ENCODE assay signal across 8 cellular contexts in genomic region chr5:40796487-40796889, GRCh38. TPM values are rescaled to one million over a fixed set of nuclear protein-coding genes. Genes with fewer than 3 reads are reported as not detected.
DNase-seq lines count a peak whose midpoint lies in the region; ATAC-seq and TF ChIP-seq lines count a peak whose summit lies in the region.

No MANE protein-coding gene starts in this region.

- H3K27ac ChIP-seq in gastrocnemius medialis: peak overlapping the region; percentile 89 to 99 (median 98)

- in situ Hi-C loops in gastrocnemius medialis (cut with MboI; ENCODE audit: low sequenced_read_pairs in 4 of 4): no loop called here

- H3K9me3 ChIP-seq in gastrocnemius medialis: no peaks in the 10 kb centered on the region

- intact Hi-C loops in gastrocnemius medialis (cut with DNase I; ENCODE audit: low total_unique reads): no loop called here

- DNase-seq in GM12864 (ENCODE audit: low read depth) (no peak), RPMI8226 (peak; percentile 14), fibroblast of peridontal ligament (ENCODE audit: extremely low read depth) (peak; percentile 92), gastrocnemius medialis (no peak), NCI-H2029 (lab: John Stamatoyannopoulos, UW) (no peak), D341Med (ENCODE audit: low spot score) (no peak)

- H3K27me3 ChIP-seq in gastrocnemius medialis: no peaks in the 10 kb centered on the region

- H3K4me3 ChIP-seq in GM12864 (ENCODE audit: low read depth, low read length) (peak overlapping the region; percentile 71; the same call in 1 of the 2 replicates), gastrocnemius medialis (peak overlapping the region; percentile 91 to 100 (median 99))

- ATAC-seq in gastrocnemius medialis: peak; percentile 40 to 64
- ATAC-seq in GM21576 (IDR thresholded peaks at IDR 0.05; ENCODE audit: unreplicated experiment): no peak
- no peak for ATAC-seq in GM19328 (IDR thresholded peaks at IDR 0.05; ENCODE audit: unreplicated experiment)

- no peaks in the 10 kb centered on the region for H3K36me3 ChIP-seq in gastrocnemius medialis

- TF ChIP-seq CTCF in GM12864 (IDR thresholded peaks at IDR 0.05; ENCODE audit: low read depth, low read length, missing control alignments) (no peak), gastrocnemius medialis (IDR thresholded peaks at IDR 0.05 in 4 of 5, conservative IDR thresholded peaks at IDR 0.05 in 1 of 5) (no peak)

- H3K4me1 ChIP-seq in gastrocnemius medialis: peaks cover 28 to 32% of the 10 kb centered on the region in 2 donors

- no peak for TF ChIP-seq POLR2A in gastrocnemius medialis (IDR thresholded peaks at IDR 0.05)

RNA-seq across cellular contexts. Expression of gene PRKAA1, which starts 1.7 kb away (rescaled TPM):
- total RNA-seq in gastrocnemius medialis: 10 to 100 TPM; 26.8 to 51.9 (median 36.9) TPM

RNA-seq across cellular contexts. Expression of gene RPL37, which starts 38.5 kb away (rescaled TPM):
- total RNA-seq in gastrocnemius medialis: 100 to 1,000 TPM in 2 of 4 donors, 10 to 100 TPM in 2; 42.4 to 155 (median 92.9) TPM

RNA-seq across cellular contexts. Expression of gene TTC33, which starts 40.7 kb away (rescaled TPM):
- 10 to 100 TPM; 20.2 to 49.0 (median 32.6) TPM for total RNA-seq in gastrocnemius medialis

RNA-seq across cellular contexts. Expression of gene CARD6, which starts 44.7 kb away (rescaled TPM):
- 1 to 10 TPM; 3.6 to 4.5 (median 3.8) TPM for total RNA-seq in gastrocnemius medialis

Comparison
In these comparisons a context has a peak if more than half of its experiments do, and no peak if none do; other contexts are left out.
1. DNase-seq: peak in RPMI8226 (single experiment) and fibroblast of peridontal ligament (single experiment); none in GM12864 (single experiment), gastrocnemius medialis (0 of 2), NCI-H2029 (single experiment) and D341Med (single experiment).
2. ATAC-seq: peak in gastrocnemius medialis (2 of 2); none in GM21576 (single experiment) and GM19328 (single experiment).